25 cellular contexts compared by ENCODE assay signal in genomic region chr2:120016800-120017199, GRCh38. TPM values are rescaled to one million over a fixed set of nuclear protein-coding genes. Genes with fewer than 3 reads are reported as not detected.
DNase-seq lines count a peak whose midpoint lies in the region; ATAC-seq, FAIRE-seq and TF ChIP-seq lines count a peak whose summit lies in the region.
"Had no signal": no experiment of that assay in that cellular context is flagged by ENCODE, and none has a peak within 500 bp of the region (broad histone marks: within the 10 kb centered on the region; RNA-seq: fewer than 3 reads in every experiment).

No MANE protein-coding gene starts in this region.

- CTCF ChIA-PET in K562 (lab: Yijun Ruan, JAX; ENCODE audit: low intra/inter-chr PET ratio) (no interaction called here), Calu3 (lab: Charles Lee) (no interaction called here)

- H3K4me3 ChIP-seq in K562 = no peak overlapping the region
- H3K4me3 ChIP-seq: BLaER1 treated with 17β-estradiol and CSF1 and Interleukin-3, amounts not matched to agents 10 nM and 100 nM; SJSA1 had no signal

- DNase-seq in K562 (ENCODE audit: extremely low read depth in 1 of 4, low spot score in 3 of 4) (no peak), mesothelial cell of epicardium (ENCODE audit: low spot score in 2 of 2, unreplicated experiment in 2 of 2) (no peak), Calu3 (no peak), RKO (ENCODE audit: low spot score) (no peak), DMS 273 (lab: John Stamatoyannopoulos, UW; ENCODE audit: unreplicated experiment) (no peak)
- DNase-seq: ACHN; Caco-2; CD4-positive, alpha-beta memory T cell; DMS153; MV-4-11; NCI-H1105 treated with DMSO at 0.1 percent for 48 hours; NCI-H2029 treated with DMSO at 0.1 percent for 48 hours; NCI-H345; NCI-H524 had no signal

- peaks cover 4% of the 10 kb centered on the region for H3K9me3 Mint-ChIP-seq in mesothelial cell of epicardium
- H3K9me3 Mint-ChIP-seq in Calu3 (ENCODE audit: low read depth, unreplicated experiment) = no peaks in the 10 kb centered on the region
- H3K9me3 Mint-ChIP-seq: CD4-positive, alpha-beta memory T cell; T-helper 1 cell treated with Interleukin-12 subunit alpha and Interleukin-12 subunit beta and Interleukin-4 antibody, amounts not matched to agents 30 μg/mL and 1 μg/mL, for 36 hours had no signal

- no peak for TF ChIP-seq EP300 in Ishikawa (IDR thresholded peaks at IDR 0.05; ENCODE audit: borderline replicate concordance)
- no peak for TF ChIP-seq EP300 in K562 (IDR thresholded peaks at IDR 0.05; ENCODE audit: low read length)

- no peaks in the 10 kb centered on the region for H3K9me3 ChIP-seq in K562 (replicated peaks; ENCODE audit: control insufficient read depth, insufficient read depth, low read depth, low read length)
- H3K9me3 ChIP-seq: Caco-2, SJSA1 had no signal

- no peaks in the 10 kb centered on the region for H3K9me1 ChIP-seq in K562 (ENCODE audit: control insufficient read depth, insufficient read depth, low read length)

- H3K36me3 Mint-ChIP-seq in mesothelial cell of epicardium (peaks cover 24% of the 10 kb centered on the region), Calu3 (ENCODE audit: insufficient read depth, unreplicated experiment) (peaks cover 28% of the 10 kb centered on the region)

- 40% methylated on average over 3 of the region's 3 CpGs for WGBS in K562 (ENCODE audit: insufficient coverage, low coverage, missing lambda C conversion rate)

- H3K36me3 ChIP-seq in K562 (ENCODE audit: control insufficient read depth, insufficient read depth, low read length) = 0 out of 3 replicates have a peak, but pooled peaks cover 2% of the 10 kb centered on the region

- H3K4me1 Mint-ChIP-seq in mesothelial cell of epicardium (peaks cover 39% of the 10 kb centered on the region), Calu3 (ENCODE audit: low read depth, unreplicated experiment) (peaks cover 37% of the 10 kb centered on the region)

- H2AFZ ChIP-seq in K562 (ENCODE audit: low read depth, low read length) = no peak overlapping the region

- TF ChIP-seq RAD21 in Ishikawa (IDR thresholded peaks at IDR 0.05; ENCODE audit: low read depth) (no peak), K562 (CRISPR knock-in tag; conservative IDR thresholded peaks at IDR 0.05 in 1 of 2, IDR thresholded peaks at IDR 0.05 in 1 of 2) (no peak)

- TF ChIP-seq POLR2A in K562 (conservative IDR thresholded peaks at IDR 0.05) = no peak

- H4K20me1 ChIP-seq in K562 (replicated peaks; ENCODE audit: control insufficient read depth, insufficient read depth, low read length) = no peaks in the 10 kb centered on the region

- ATAC-seq in K562 (no peak), HG02852 (IDR thresholded peaks at IDR 0.05; ENCODE audit: unreplicated experiment) (no peak)
- ATAC-seq: Right ventricle myocardium inferior had no signal

- H3K9ac ChIP-seq in K562 (ENCODE audit: insufficient read depth in 1 of 2, low read depth in 2 of 2, low read length in 2 of 2) = no peak overlapping the region
- H3K9ac ChIP-seq: BLaER1 treated with 17β-estradiol and CSF1 and Interleukin-3, amounts not matched to agents 10 nM and 100 nM had no signal

- H3K79me2 ChIP-seq in K562 (ENCODE audit: control insufficient read depth, insufficient read depth, low read length) = peaks cover 12% of the 10 kb centered on the region; the same call in 1 of the 3 replicates

- no peak for FAIRE-seq in K562 (lab: Jason Lieb, UNC)
- FAIRE-seq: GM12892, GM18507, H54, RCC 7860 had no signal

- BruUV-seq in K562 (replicated peaks; lab: Mats Ljungman, UMichigan) (no TSS peak), Calu3 (replicated peaks; lab: Mats Ljungman, UMichigan) (no TSS peak)

- no peaks in the 10 kb centered on the region for H3K27me3 ChIP-seq in K562 (ENCODE audit: control insufficient read depth in 2 of 2, insufficient read depth in 2 of 2, low read length in 2 of 2)
- H3K27me3 ChIP-seq: BLaER1 treated with 17β-estradiol and CSF1 and Interleukin-3, amounts not matched to agents 10 nM and 100 nM; SJSA1 had no signal

- peaks cover 2 to 14% of the 10 kb centered on the region in 2 experiments; a peak in 3 of 5 replicates for H3K4me1 ChIP-seq in K562 (replicated peaks in 1 of 2; ENCODE audit: control insufficient read depth in 2 of 2, insufficient read depth in 2 of 2, low read length in 2 of 2)

- intact Hi-C loops in K562 (cut with micrococcal nuclease) = loop anchor here (10.0 kb wide), 2 partner anchors 158 to 298 kb away; no protein-coding TSS in a partner anchor
- intact Hi-C loops in Calu3 (cut with micrococcal nuclease; ENCODE audit: unreplicated experiment) = loop anchor here (10.0 kb wide), 1 partner anchor 262 kb away; the partner anchor contains the start of gene PTPN4

- no peak overlapping the region for H3K4me2 ChIP-seq in K562 (ENCODE audit: insufficient read depth, low read length)
- H3K4me2 ChIP-seq: BLaER1 treated with 17β-estradiol and CSF1 and Interleukin-3, amounts not matched to agents 10 nM and 100 nM had no signal

- POLR2A ChIA-PET in K562 (lab: Yijun Ruan, JAX) = no interaction called here

- no peak overlapping the region for H3K27ac ChIP-seq in K562 (ENCODE audit: extremely low read depth, low read depth, low read length)
- H3K27ac ChIP-seq: BLaER1 treated with 17β-estradiol and CSF1 and Interleukin-3, amounts not matched to agents 10 nM and 100 nM; HL-60; SJSA1 had no signal

- peak overlapping the region; percentile 6 for H3K27ac Mint-ChIP-seq in mesothelial cell of epicardium
- H3K27ac Mint-ChIP-seq in Calu3 (ENCODE audit: unreplicated experiment) = no peak overlapping the region
- H3K27ac Mint-ChIP-seq: CD4-positive, alpha-beta memory T cell; T-helper 1 cell treated with Interleukin-12 subunit alpha and Interleukin-12 subunit beta and Interleukin-4 antibody, amounts not matched to agents 30 μg/mL and 1 μg/mL, for 36 hours had no signal

- no peak for TF ChIP-seq CTCF in K562 (IDR thresholded peaks at IDR 0.05 in 2 of 3, conservative IDR thresholded peaks at IDR 0.05 in 1 of 3; ENCODE audit: insufficient read depth in 2 of 3, low read depth in 1 of 3, low read length in 3 of 3)
- TF ChIP-seq CTCF in mesothelial cell of epicardium (IDR thresholded peaks at IDR 0.05; ENCODE audit: unreplicated experiment) = no peak
- TF ChIP-seq CTCF in Calu3 (IDR thresholded peaks at IDR 0.05; ENCODE audit: unreplicated experiment) = no peak

- in situ Hi-C loops in K562 (cut with MboI) = no loop called here

- H3K4me3 Mint-ChIP-seq in mesothelial cell of epicardium = no peak overlapping the region
- no peak overlapping the region for H3K4me3 Mint-ChIP-seq in Calu3 (ENCODE audit: low read depth, unreplicated experiment)
- H3K4me3 Mint-ChIP-seq: CD4-positive, alpha-beta memory T cell; T-helper 1 cell treated with Interleukin-12 subunit alpha and Interleukin-12 subunit beta and Interleukin-4 antibody, amounts not matched to agents 30 μg/mL and 1 μg/mL, for 36 hours had no signal

- H3K27me3 Mint-ChIP-seq in mesothelial cell of epicardium (ENCODE audit: low read depth) = no peaks in the 10 kb centered on the region
- H3K27me3 Mint-ChIP-seq in Calu3 (ENCODE audit: unreplicated experiment) = no peaks in the 10 kb centered on the region
- H3K27me3 Mint-ChIP-seq: CD4-positive, alpha-beta memory T cell had no signal

TF ChIP-seq in Ishikawa, 13 proteins besides CTCF, POLR2A, EP300 and RAD21:
- TF ChIP-seq ZBTB7A (IDR thresholded peaks at IDR 0.05; ENCODE audit: low read depth) = no peak
- peak; percentile 25; the same call in 1 of the 2 replicates for TF ChIP-seq CEBPB (IDR thresholded peaks at IDR 0.05)
TF ChIP-seq in Ishikawa: peak in this region for 1.

TF ChIP-seq in K562, 482 proteins besides CTCF, POLR2A, EP300 and RAD21:
- peak; percentile 63; the same call in 1 of the 2 replicates for TF ChIP-seq CEBPB (tag; IDR thresholded peaks at IDR 0.05)
- no peak for TF ChIP-seq CEBPG (CRISPR knock-in tag; IDR thresholded peaks at IDR 0.05)
- peak; percentile 34 to 57; a peak in 1 of 4 replicates for TF ChIP-seq CEBPG (tag; conservative IDR thresholded peaks at IDR 0.05 in 1 of 2, IDR thresholded peaks at IDR 0.05 in 1 of 2)
- no peak for TF ChIP-seq GTF2B (IDR thresholded peaks at IDR 0.05; ENCODE audit: extremely low read depth, insufficient read length)
- TF ChIP-seq SPI1 (IDR thresholded peaks at IDR 0.05; ENCODE audit: borderline replicate concordance, low read depth, low read length) = no peak
- TF ChIP-seq ESRRA (IDR thresholded peaks at IDR 0.05; ENCODE audit: borderline replicate concordance, low read depth) = no peak

RNA-seq across cellular contexts. Expression of gene EPB41L5, which starts 3.9 kb away (rescaled TPM):
- 14.3 and 43.5 TPM in 2 replicates for total RNA-seq in K562 (2011; cell fraction: chromatin; rRNA removed; ENCODE audit: low replicate concordance)
- total RNA-seq in K562 (2011; cell fraction: nucleolus; rRNA removed) = 7.2 and 8.8 TPM in 2 replicates
- total RNA-seq in K562 (2011; cell fraction: nucleoplasm; rRNA removed) = 18.9 and 25.1 TPM in 2 replicates
- 4.8 and 5.4 TPM in 2 replicates for total RNA-seq in K562 (2014; rRNA removed)
- 11.5 and 14.4 TPM in 2 replicates for total RNA-seq in K562 (2014; rRNA removed; fragmentation: Illumina TruSeq; extraction: Trizol)
- total RNA-seq in K562 (2015; rRNA removed; fragmentation: Illumina TruSeq; extraction: Trizol) = 9.4 TPM in 2 replicates
- total RNA-seq in K562 (2021) = 8.7 and 9.3 TPM in 2 replicates
- polyA plus RNA-seq in K562 (2011; rRNA removed) = 10.7 and 14.1 TPM in 2 replicates
- polyA plus RNA-seq in K562 (2011; cell fraction: cytosol; rRNA removed) = 4.1 and 5.4 TPM in 2 replicates
- 9.1 and 14.7 TPM in 2 replicates for polyA plus RNA-seq in K562 (2011; cell fraction: nucleus; rRNA removed)
- polyA plus RNA-seq in K562 (2012) = 5.4 and 6.8 TPM in 2 replicates
- 7.6 and 8.2 TPM in 2 replicates for polyA plus RNA-seq in K562 (2014; fragmentation: Illumina TruSeq; extraction: Trizol)
- 1 to 10 TPM; 2.3 to 3.0 TPM for polyA plus RNA-seq in K562 (2014; fragmentation: Nextera tagmentation; extraction: Ambion mirVana)
- 6.0 and 6.3 TPM in 2 replicates for polyA plus RNA-seq in K562 (2014; rRNA removed)
- polyA minus RNA-seq in K562 (2011; rRNA and poly(A)+ RNA removed) = 29.8 and 36.4 TPM in 2 replicates
- polyA minus RNA-seq in K562 (2011; cell fraction: cytosol; rRNA and poly(A)+ RNA removed) = 9.3 and 10.0 TPM in 2 replicates
- polyA minus RNA-seq in K562 (2011; cell fraction: nucleus; rRNA and poly(A)+ RNA removed) = 18.3 and 35.3 TPM in 2 replicates
- total RNA-seq in mesothelial cell of epicardium = 43.4 to 43.9 TPM (median 43.4 TPM) in 3 replicates
- 24.0 and 27.7 TPM in 2 replicates for total RNA-seq in Calu3 (2022)
